In the genomic region with DNA sequence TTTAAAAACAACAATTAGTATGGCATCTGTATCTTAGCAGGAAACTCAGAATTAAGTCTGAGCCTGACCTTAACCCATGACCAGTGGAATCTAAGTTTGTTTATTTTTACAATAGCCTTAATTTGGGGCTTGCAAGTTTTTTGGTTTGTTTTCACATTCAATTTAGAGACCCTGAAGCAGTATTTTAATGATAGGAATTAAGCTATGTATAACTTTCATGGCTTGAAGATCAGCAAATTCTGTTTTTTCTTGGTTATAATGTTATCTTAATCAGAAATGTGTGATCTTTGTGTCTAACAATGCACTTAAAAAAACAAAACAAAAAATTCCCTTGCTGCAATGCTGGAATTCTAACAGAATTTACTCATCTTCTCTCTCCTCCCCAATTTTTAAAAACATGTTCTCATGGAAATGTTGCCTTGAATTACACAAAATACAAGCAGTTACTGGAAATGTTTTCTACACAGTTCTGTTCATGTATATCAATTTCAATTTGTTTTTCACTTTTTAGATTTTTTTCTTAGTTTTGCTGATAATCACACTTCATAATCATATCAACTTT, we compare ENCODE assay signal across 16 cellular contexts.
A peak's percentile ranks its signal among the peaks of the same experiment; 100 is the strongest.
DNase-seq lines count a peak whose midpoint lies in the region; ATAC-seq and TF ChIP-seq lines count a peak whose summit lies in the region.
"Had no signal": no experiment of that assay in that cellular context is flagged by ENCODE, and none has a peak within 500 bp of the region (broad histone marks: within the 10 kb centered on the region; RNA-seq: fewer than 3 reads in every experiment).

No MANE protein-coding gene starts in this region.

- no peak overlapping the region for H3K4me3 Mint-ChIP-seq in T-cell
- H3K4me3 Mint-ChIP-seq: activated T-helper 17 cell treated with anti-CD3 and anti-CD28 coated beads, Interleukin-2, amount 50 U/mL, for 72 hours; immature natural killer cell; stimulated activated memory B cell treated with anti-CD40 and anti-IgM and Interleukin-4, amounts not matched to agents 10 μg/mL and 1 μg/mL and 100 μg/mL, for 72 hours had no signal

- no peaks in the 10 kb centered on the region for H4K20me1 ChIP-seq in smooth muscle cell (ENCODE audit: low read depth)

- H3K4me3 ChIP-seq in fibroblast of the aortic adventitia (ENCODE audit: low read depth, low read length) (no peak overlapping the region), smooth muscle cell (no peak overlapping the region)
- H3K4me3 ChIP-seq: colonic mucosa, psoas muscle had no signal

- no peaks in the 10 kb centered on the region for H3K9me3 ChIP-seq in smooth muscle cell (replicated peaks; ENCODE audit: low read depth)
- H3K9me3 ChIP-seq: colonic mucosa, psoas muscle had no signal

- peak overlapping the region; percentile 40 for H3K27ac ChIP-seq in smooth muscle cell (ENCODE audit: low read depth)
- H3K27ac ChIP-seq: colonic mucosa, psoas muscle had no signal

- peaks cover 18% of the 10 kb centered on the region for H3K36me3 Mint-ChIP-seq in T-cell

- H2AFZ ChIP-seq in smooth muscle cell (ENCODE audit: low read depth) = no peak overlapping the region

- ATAC-seq in T-cell (replicated peaks in 1 of 4) (no peak), GM18498 (IDR thresholded peaks at IDR 0.05; ENCODE audit: unreplicated experiment) (no peak), GM18870 (IDR thresholded peaks at IDR 0.05; ENCODE audit: unreplicated experiment) (no peak)
- ATAC-seq: activated T-helper 17 cell treated with anti-CD3 and anti-CD28 coated beads, Interleukin-2, amount 50 U/mL, for 72 hours; psoas muscle; stimulated activated memory B cell treated with anti-CD40 and anti-IgM and Interleukin-4, amounts not matched to agents 10 μg/mL and 1 μg/mL and 100 μg/mL, for 72 hours had no signal

- DNase-seq in GM03348 (ENCODE audit: low spot score) (peak; percentile 31), T-cell (no peak), fibroblast of the aortic adventitia (ENCODE audit: low read depth) (peak; percentile 48), smooth muscle cell (lab: John Stamatoyannopoulos, UW; ENCODE audit: unreplicated experiment) (no peak)
- no peak for DNase-seq in stimulated activated CD8-positive, alpha-beta memory T cell treated with anti-CD3 and anti-CD28 coated beads, Interleukin-4, amount 100 ng/mL, for 48 hours
- DNase-seq: colonic mucosa; DMS79; immature natural killer cell; NCI-H510A treated with DMSO at 0.1 percent for 48 hours; psoas muscle; stimulated activated CD4-positive, alpha-beta T cell treated with anti-CD3 and anti-CD28 coated beads, Interleukin-12 subunit alpha, Interleukin-12 subunit beta, amount 100 ng/mL, for 4 hours; T-helper 2 cell had no signal

- H3K36me3 ChIP-seq in smooth muscle cell (ENCODE audit: low read depth) = no peaks in the 10 kb centered on the region
- H3K36me3 ChIP-seq: colonic mucosa had no signal

- no peaks in the 10 kb centered on the region for H3K27me3 Mint-ChIP-seq in T-cell
- H3K27me3 Mint-ChIP-seq: activated T-helper 17 cell treated with anti-CD3 and anti-CD28 coated beads, Interleukin-2, amount 50 U/mL, for 72 hours; stimulated activated memory B cell treated with anti-CD40 and anti-IgM and Interleukin-4, amounts not matched to agents 10 μg/mL and 1 μg/mL and 100 μg/mL, for 72 hours had no signal

- peak overlapping the region; percentile 27 for H3K9ac ChIP-seq in smooth muscle cell (ENCODE audit: low read depth)

- TF ChIP-seq CTCF in fibroblast of the aortic adventitia (IDR thresholded peaks at IDR 0.05; ENCODE audit: insufficient read depth, low read length) (no peak), smooth muscle cell (IDR thresholded peaks at IDR 0.05; ENCODE audit: borderline replicate concordance, insufficient read depth, poor library complexity, severe bottlenecking) (no peak)

- H3K4me1 Mint-ChIP-seq in T-cell = peaks cover 10 to 20% (median 16%) of the 10 kb centered on the region in 3 donors
- H3K4me1 Mint-ChIP-seq: activated T-helper 17 cell treated with anti-CD3 and anti-CD28 coated beads, Interleukin-2, amount 50 U/mL, for 72 hours; stimulated activated memory B cell treated with anti-CD40 and anti-IgM and Interleukin-4, amounts not matched to agents 10 μg/mL and 1 μg/mL and 100 μg/mL, for 72 hours had no signal

- POLR2A ChIA-PET in T-cell (lab: Charles Lee) = no interaction called here

- H3K79me2 ChIP-seq in smooth muscle cell (ENCODE audit: low read depth) = no peaks in the 10 kb centered on the region

- H3K27ac Mint-ChIP-seq in T-cell = peak overlapping the region; percentile 58
- H3K27ac Mint-ChIP-seq: activated T-helper 17 cell treated with anti-CD3 and anti-CD28 coated beads, Interleukin-2, amount 50 U/mL, for 72 hours; immature natural killer cell; stimulated activated memory B cell treated with anti-CD40 and anti-IgM and Interleukin-4, amounts not matched to agents 10 μg/mL and 1 μg/mL and 100 μg/mL, for 72 hours had no signal

- H3K4me1 ChIP-seq in smooth muscle cell (ENCODE audit: low read depth) = peaks cover 9% of the 10 kb centered on the region
- H3K4me1 ChIP-seq: colonic mucosa, psoas muscle had no signal

- H3K27me3 ChIP-seq in smooth muscle cell (ENCODE audit: low read depth) = no peaks in the 10 kb centered on the region
- H3K27me3 ChIP-seq: colonic mucosa had no signal

- no peaks in the 10 kb centered on the region for H3K9me3 Mint-ChIP-seq in T-cell
- H3K9me3 Mint-ChIP-seq: activated T-helper 17 cell treated with anti-CD3 and anti-CD28 coated beads, Interleukin-2, amount 50 U/mL, for 72 hours; immature natural killer cell; stimulated activated memory B cell treated with anti-CD40 and anti-IgM and Interleukin-4, amounts not matched to agents 10 μg/mL and 1 μg/mL and 100 μg/mL, for 72 hours had no signal

- H3K4me2 ChIP-seq in smooth muscle cell = peak overlapping the region; percentile 59

- no peaks in the 10 kb centered on the region for H3F3A ChIP-seq in smooth muscle cell (ENCODE audit: low read depth)

- CTCF ChIA-PET in T-cell (lab: Charles Lee) = interaction anchor here in 1 of 2 donors (0.6 kb wide), 1 partner anchor 13 kb away, joined by 3 read pairs; no protein-coding TSS in a partner anchor

Comparison
In these comparisons a context has a peak if more than half of its experiments do, and no peak if none do; other contexts are left out.
1. DNase-seq: peak in GM03348 (single experiment) and fibroblast of the aortic adventitia (single experiment); none in T-cell (0 of 34), smooth muscle cell (single experiment) and stimulated activated CD8-positive, alpha-beta memory T cell treated with anti-CD3 and anti-CD28 coated beads, Interleukin-4, amount 100 ng/mL, for 48 hours (single experiment).